ENCODE assay signal across 1 cellular context in genomic region chr6:113219783-113220182, GRCh38.
TF ChIP-seq lines count a peak whose summit lies in the region.

No MANE protein-coding gene starts in this region.

TF ChIP-seq in H1, 55 proteins besides CTCF, POLR2A, EP300 and RAD21 (continued from another document):
- no peak for TF ChIP-seq SIX5 (IDR thresholded peaks at IDR 0.05; ENCODE audit: low read depth, low read length)
- TF ChIP-seq KDM5A (IDR thresholded peaks at IDR 0.05; ENCODE audit: low read length): no peak
- no peak for TF ChIP-seq BACH1 (IDR thresholded peaks at IDR 0.05; ENCODE audit: low read length)
TF ChIP-seq in H1: peak in this region for 0.
